Comparison of ENCODE assay signal across 9 cellular contexts in genomic region chr10:13219685-13220670, GRCh38. TPM values are rescaled to one million over a fixed set of nuclear protein-coding genes. Genes with fewer than 3 reads are reported as not detected.
A peak's percentile ranks its signal among the peaks of the same experiment; 100 is the strongest.
DNase-seq lines count a peak whose midpoint lies in the region; ATAC-seq and TF ChIP-seq lines count a peak whose summit lies in the region.
"Had no signal": no experiment of that assay in that cellular context is flagged by ENCODE, and none has a peak within 500 bp of the region (broad histone marks: within the 10 kb centered on the region; RNA-seq: fewer than 3 reads in every experiment).

No MANE protein-coding gene starts in this region.

- H3K27ac Mint-ChIP-seq in activated CD4-positive, alpha-beta T cell treated with anti-CD3 and anti-CD28 coated beads, Interleukin-2, amount 10 ng/mL, durations not matched to agents 24 days and 14 days, result no peak overlapping the region
- H3K27ac Mint-ChIP-seq: nephron had no signal

- intact Hi-C loops in activated CD4-positive, alpha-beta T cell treated with anti-CD3 and anti-CD28 coated beads, Interleukin-2, amount 10 ng/mL, durations not matched to agents 24 days and 14 days (cut with micrococcal nuclease), result no loop called here
- intact Hi-C loops in left ventricle myocardium superior (cut with micrococcal nuclease), result no loop called here

- H3K27ac ChIP-seq in 22Rv1, result no peak overlapping the region

- peak; percentile 40 for TF ChIP-seq CTCF in 22Rv1 (IDR thresholded peaks at IDR 0.05)
- TF ChIP-seq CTCF in fibroblast of pulmonary artery (IDR thresholded peaks at IDR 0.05; ENCODE audit: low read length, missing control alignments), result peak; percentile 13

- H3K4me1 Mint-ChIP-seq in activated CD4-positive, alpha-beta T cell treated with anti-CD3 and anti-CD28 coated beads, Interleukin-2, amount 10 ng/mL, durations not matched to agents 24 days and 14 days, result peaks cover 4% of the 10 kb centered on the region

- no peak overlapping the region for H3K4me3 ChIP-seq in fibroblast of pulmonary artery (replicated peaks; ENCODE audit: low read depth, low read length)

- DNase-seq in NCI-H2196 treated with DMSO at 0.1 percent for 48 hours (lab: John Stamatoyannopoulos, UW; ENCODE audit: unreplicated experiment) (peak; percentile 28), fibroblast of pulmonary artery (ENCODE audit: low read depth) (peak; percentile 15), left ventricle myocardium superior (no peak)
- DNase-seq in activated CD4-positive, alpha-beta T cell treated with anti-CD3 and anti-CD28 coated beads, Interleukin-2, amount 10 ng/mL, durations not matched to agents 24 days and 14 days, result no peak

- no peak overlapping the region for H3K4me3 Mint-ChIP-seq in activated CD4-positive, alpha-beta T cell treated with anti-CD3 and anti-CD28 coated beads, Interleukin-2, amount 10 ng/mL, durations not matched to agents 24 days and 14 days
- H3K4me3 Mint-ChIP-seq: nephron had no signal

- no peaks in the 10 kb centered on the region for H3K27me3 Mint-ChIP-seq in activated CD4-positive, alpha-beta T cell treated with anti-CD3 and anti-CD28 coated beads, Interleukin-2, amount 10 ng/mL, durations not matched to agents 24 days and 14 days

- no peaks in the 10 kb centered on the region for H3K9me3 Mint-ChIP-seq in activated CD4-positive, alpha-beta T cell treated with anti-CD3 and anti-CD28 coated beads, Interleukin-2, amount 10 ng/mL, durations not matched to agents 24 days and 14 days

- ATAC-seq in GM18858 (IDR thresholded peaks at IDR 0.05; ENCODE audit: unreplicated experiment) (peak; percentile 71), GM21526 (IDR thresholded peaks at IDR 0.05; ENCODE audit: low FRiP score, unreplicated experiment) (no peak), GM21528 (IDR thresholded peaks at IDR 0.05; ENCODE audit: low FRiP score, unreplicated experiment) (no peak), left ventricle myocardium superior (no peak)

- no peaks in the 10 kb centered on the region for H3K36me3 Mint-ChIP-seq in activated CD4-positive, alpha-beta T cell treated with anti-CD3 and anti-CD28 coated beads, Interleukin-2, amount 10 ng/mL, durations not matched to agents 24 days and 14 days (ENCODE audit: low read depth)

RNA-seq across cellular contexts. Expression of gene UCMA, which starts 14.2 kb away (rescaled TPM):
- total RNA-seq in activated CD4-positive, alpha-beta T cell treated with anti-CD3 and anti-CD28 coated beads, Interleukin-2, amount 10 ng/mL, durations not matched to agents 24 days and 14 days, result not detected in 2 replicates
- total RNA-seq in left ventricle myocardium superior, result not detected

RNA-seq across cellular contexts. Expression of gene MCM10, which starts 58.6 kb away (rescaled TPM):
- 107 and 112 TPM in 2 replicates for total RNA-seq in activated CD4-positive, alpha-beta T cell treated with anti-CD3 and anti-CD28 coated beads, Interleukin-2, amount 10 ng/mL, durations not matched to agents 24 days and 14 days
- 0.30 TPM for total RNA-seq in left ventricle myocardium superior

Comparison
In these comparisons a context has a peak if more than half of its experiments do, and no peak if none do; other contexts are left out.
1. DNase-seq: peak in NCI-H2196 treated with DMSO at 0.1 percent for 48 hours (single experiment) and fibroblast of pulmonary artery (single experiment); none in activated CD4-positive, alpha-beta T cell treated with anti-CD3 and anti-CD28 coated beads, Interleukin-2, amount 10 ng/mL, durations not matched to agents 24 days and 14 days (single experiment) and left ventricle myocardium superior (single experiment).
2. RNA of gene MCM10, which starts 58.6 kb away (total RNA-seq): 107 to 112 TPM in activated CD4-positive, alpha-beta T cell treated with anti-CD3 and anti-CD28 coated beads, Interleukin-2, amount 10 ng/mL, durations not matched to agents 24 days and 14 days; 0.30 TPM in left ventricle myocardium superior (single experiment); every median in the first group is over 10 times any median in the second.